In genomic region chr17:1716076-1716911, GRCh38 we compare ENCODE assay signal across 1 cellular context.
TF ChIP-seq lines count a peak whose summit lies in the region.

No MANE protein-coding gene starts in this region.

TF ChIP-seq in HepG2, 621 proteins besides CTCF, POLR2A, EP300 and RAD21 (continued from another document and continues in another):
- TF ChIP-seq ZNF646 (CRISPR knock-in tag; IDR thresholded peaks at IDR 0.05) (no peak), ZNF496 (CRISPR knock-in tag; IDR thresholded peaks at IDR 0.05; ENCODE audit: insufficient replicate concordance) (no peak), RAD51 (IDR thresholded peaks at IDR 0.05; ENCODE audit: borderline replicate concordance) (no peak), SIN3A (IDR thresholded peaks at IDR 0.05; ENCODE audit: borderline replicate concordance, low read depth, low read length) (peak; percentile 97), BATF2 (CRISPR knock-in tag; IDR thresholded peaks at IDR 0.05) (no peak), TGIF2 (CRISPR knock-in tag; IDR thresholded peaks at IDR 0.05) (peak; percentile 74), ZSCAN22 (CRISPR knock-in tag; IDR thresholded peaks at IDR 0.05) (no peak), SKI (IDR thresholded peaks at IDR 0.05; ENCODE audit: partially characterized antibody) (peak; percentile 23), FOXK1 (CRISPR knock-in tag; IDR thresholded peaks at IDR 0.05; ENCODE audit: borderline replicate concordance, low read depth) (peak; percentile 74; the same call in 1 of the 2 replicates), AFF4 (CRISPR knock-in tag; IDR thresholded peaks at IDR 0.05) (no peak), NR1H2 (CRISPR knock-in tag; IDR thresholded peaks at IDR 0.05; ENCODE audit: borderline replicate concordance, low read depth) (no peak), STAG1 (CRISPR knock-in tag; IDR thresholded peaks at IDR 0.05) (peak; percentile 15; the same call in 1 of the 2 replicates), JUND (CRISPR knock-in tag; IDR thresholded peaks at IDR 0.05) (no peak; the same call in 1 of the 2 replicates), PHF8 (CRISPR knock-in tag; IDR thresholded peaks at IDR 0.05) (peak; percentile 51), FOXA1 (IDR thresholded peaks at IDR 0.05) (no peak), FOXA1 (CRISPR knock-in tag; IDR thresholded peaks at IDR 0.05) (0 out of 2 replicates have a peak, but pooled peaks have one; percentile 26), SIN3B (IDR thresholded peaks at IDR 0.05; ENCODE audit: low read length) (peak; percentile 65; the same call in 1 of the 2 replicates), CHCHD3 (CRISPR knock-in tag; IDR thresholded peaks at IDR 0.05) (no peak), AGO1 (IDR thresholded peaks at IDR 0.05; ENCODE audit: low read depth, low read length, poor library complexity, severe bottlenecking) (peak; percentile 56), KLF11 (CRISPR knock-in tag; IDR thresholded peaks at IDR 0.05) (peak; percentile 33; the same call in 1 of the 2 replicates), TBX2 (CRISPR knock-in tag; IDR thresholded peaks at IDR 0.05; ENCODE audit: borderline replicate concordance) (peak; percentile 74), KDM1A (CRISPR knock-in tag; IDR thresholded peaks at IDR 0.05) (no peak), ZNF557 (CRISPR knock-in tag; IDR thresholded peaks at IDR 0.05) (no peak), RELA (CRISPR knock-in tag; IDR thresholded peaks at IDR 0.05) (no peak)
- TF ChIP-seq, protein P1, sequence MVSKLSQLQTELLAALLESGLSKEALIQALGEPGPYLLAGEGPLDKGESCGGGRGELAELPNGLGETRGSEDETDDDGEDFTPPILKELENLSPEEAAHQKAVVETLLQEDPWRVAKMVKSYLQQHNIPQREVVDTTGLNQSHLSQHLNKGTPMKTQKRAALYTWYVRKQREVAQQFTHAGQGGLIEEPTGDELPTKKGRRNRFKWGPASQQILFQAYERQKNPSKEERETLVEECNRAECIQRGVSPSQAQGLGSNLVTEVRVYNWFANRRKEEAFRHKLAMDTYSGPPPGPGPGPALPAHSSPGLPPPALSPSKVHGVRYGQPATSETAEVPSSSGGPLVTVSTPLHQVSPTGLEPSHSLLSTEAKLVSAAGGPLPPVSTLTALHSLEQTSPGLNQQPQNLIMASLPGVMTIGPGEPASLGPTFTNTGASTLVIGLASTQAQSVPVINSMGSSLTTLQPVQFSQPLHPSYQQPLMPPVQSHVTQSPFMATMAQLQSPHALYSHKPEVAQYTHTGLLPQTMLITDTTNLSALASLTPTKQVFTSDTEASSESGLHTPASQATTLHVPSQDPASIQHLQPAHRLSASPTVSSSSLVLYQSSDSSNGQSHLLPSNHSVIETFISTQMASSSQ (IDR thresholded peaks at IDR 0.05; ENCODE audit: low read depth) = no peak
- TF ChIP-seq, protein P1 (CRISPR knock-in tag; IDR thresholded peaks at IDR 0.05; ENCODE audit: borderline replicate concordance) = peak; percentile 13; the same call in 1 of the 2 replicates
- TF ChIP-seq, protein P2, sequence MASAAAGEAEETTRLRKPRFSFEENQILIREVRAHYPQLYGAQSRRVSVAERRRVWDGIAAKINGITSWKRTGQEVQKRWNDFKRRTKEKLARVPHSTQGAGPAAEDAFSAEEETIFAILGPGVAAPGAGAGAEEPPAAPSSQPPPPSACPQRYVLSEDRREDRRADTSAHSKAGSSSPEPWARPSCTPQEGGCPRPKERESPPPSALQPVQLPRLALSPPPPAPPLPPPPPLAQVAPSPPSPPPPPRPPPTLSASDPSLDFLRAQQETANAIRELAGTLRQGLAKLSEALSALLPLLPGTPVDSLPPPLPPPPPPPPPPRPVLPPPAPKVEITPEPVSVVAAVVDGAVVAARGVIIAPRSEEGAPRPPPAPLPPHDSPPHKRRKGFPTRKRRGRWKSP (CRISPR knock-in tag; IDR thresholded peaks at IDR 0.05) = peak; percentile 53; the same call in 1 of the 2 replicates
- TF ChIP-seq, protein P3, sequence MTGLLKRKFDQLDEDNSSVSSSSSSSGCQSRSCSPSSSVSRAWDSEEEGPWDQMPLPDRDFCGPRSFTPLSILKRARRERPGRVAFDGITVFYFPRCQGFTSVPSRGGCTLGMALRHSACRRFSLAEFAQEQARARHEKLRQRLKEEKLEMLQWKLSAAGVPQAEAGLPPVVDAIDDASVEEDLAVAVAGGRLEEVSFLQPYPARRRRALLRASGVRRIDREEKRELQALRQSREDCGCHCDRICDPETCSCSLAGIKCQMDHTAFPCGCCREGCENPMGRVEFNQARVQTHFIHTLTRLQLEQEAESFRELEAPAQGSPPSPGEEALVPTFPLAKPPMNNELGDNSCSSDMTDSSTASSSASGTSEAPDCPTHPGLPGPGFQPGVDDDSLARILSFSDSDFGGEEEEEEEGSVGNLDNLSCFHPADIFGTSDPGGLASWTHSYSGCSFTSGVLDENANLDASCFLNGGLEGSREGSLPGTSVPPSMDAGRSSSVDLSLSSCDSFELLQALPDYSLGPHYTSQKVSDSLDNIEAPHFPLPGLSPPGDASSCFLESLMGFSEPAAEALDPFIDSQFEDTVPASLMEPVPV (CRISPR knock-in tag; IDR thresholded peaks at IDR 0.05) = no peak
- TF ChIP-seq, protein P4, sequence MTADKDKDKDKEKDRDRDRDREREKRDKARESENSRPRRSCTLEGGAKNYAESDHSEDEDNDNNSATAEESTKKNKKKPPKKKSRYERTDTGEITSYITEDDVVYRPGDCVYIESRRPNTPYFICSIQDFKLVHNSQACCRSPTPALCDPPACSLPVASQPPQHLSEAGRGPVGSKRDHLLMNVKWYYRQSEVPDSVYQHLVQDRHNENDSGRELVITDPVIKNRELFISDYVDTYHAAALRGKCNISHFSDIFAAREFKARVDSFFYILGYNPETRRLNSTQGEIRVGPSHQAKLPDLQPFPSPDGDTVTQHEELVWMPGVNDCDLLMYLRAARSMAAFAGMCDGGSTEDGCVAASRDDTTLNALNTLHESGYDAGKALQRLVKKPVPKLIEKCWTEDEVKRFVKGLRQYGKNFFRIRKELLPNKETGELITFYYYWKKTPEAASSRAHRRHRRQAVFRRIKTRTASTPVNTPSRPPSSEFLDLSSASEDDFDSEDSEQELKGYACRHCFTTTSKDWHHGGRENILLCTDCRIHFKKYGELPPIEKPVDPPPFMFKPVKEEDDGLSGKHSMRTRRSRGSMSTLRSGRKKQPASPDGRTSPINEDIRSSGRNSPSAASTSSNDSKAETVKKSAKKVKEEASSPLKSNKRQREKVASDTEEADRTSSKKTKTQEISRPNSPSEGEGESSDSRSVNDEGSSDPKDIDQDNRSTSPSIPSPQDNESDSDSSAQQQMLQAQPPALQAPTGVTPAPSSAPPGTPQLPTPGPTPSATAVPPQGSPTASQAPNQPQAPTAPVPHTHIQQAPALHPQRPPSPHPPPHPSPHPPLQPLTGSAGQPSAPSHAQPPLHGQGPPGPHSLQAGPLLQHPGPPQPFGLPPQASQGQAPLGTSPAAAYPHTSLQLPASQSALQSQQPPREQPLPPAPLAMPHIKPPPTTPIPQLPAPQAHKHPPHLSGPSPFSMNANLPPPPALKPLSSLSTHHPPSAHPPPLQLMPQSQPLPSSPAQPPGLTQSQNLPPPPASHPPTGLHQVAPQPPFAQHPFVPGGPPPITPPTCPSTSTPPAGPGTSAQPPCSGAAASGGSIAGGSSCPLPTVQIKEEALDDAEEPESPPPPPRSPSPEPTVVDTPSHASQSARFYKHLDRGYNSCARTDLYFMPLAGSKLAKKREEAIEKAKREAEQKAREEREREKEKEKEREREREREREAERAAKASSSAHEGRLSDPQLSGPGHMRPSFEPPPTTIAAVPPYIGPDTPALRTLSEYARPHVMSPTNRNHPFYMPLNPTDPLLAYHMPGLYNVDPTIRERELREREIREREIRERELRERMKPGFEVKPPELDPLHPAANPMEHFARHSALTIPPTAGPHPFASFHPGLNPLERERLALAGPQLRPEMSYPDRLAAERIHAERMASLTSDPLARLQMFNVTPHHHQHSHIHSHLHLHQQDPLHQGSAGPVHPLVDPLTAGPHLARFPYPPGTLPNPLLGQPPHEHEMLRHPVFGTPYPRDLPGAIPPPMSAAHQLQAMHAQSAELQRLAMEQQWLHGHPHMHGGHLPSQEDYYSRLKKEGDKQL (CRISPR knock-in tag; IDR thresholded peaks at IDR 0.05; ENCODE audit: low read depth) = no peak
- TF ChIP-seq, protein P5, sequence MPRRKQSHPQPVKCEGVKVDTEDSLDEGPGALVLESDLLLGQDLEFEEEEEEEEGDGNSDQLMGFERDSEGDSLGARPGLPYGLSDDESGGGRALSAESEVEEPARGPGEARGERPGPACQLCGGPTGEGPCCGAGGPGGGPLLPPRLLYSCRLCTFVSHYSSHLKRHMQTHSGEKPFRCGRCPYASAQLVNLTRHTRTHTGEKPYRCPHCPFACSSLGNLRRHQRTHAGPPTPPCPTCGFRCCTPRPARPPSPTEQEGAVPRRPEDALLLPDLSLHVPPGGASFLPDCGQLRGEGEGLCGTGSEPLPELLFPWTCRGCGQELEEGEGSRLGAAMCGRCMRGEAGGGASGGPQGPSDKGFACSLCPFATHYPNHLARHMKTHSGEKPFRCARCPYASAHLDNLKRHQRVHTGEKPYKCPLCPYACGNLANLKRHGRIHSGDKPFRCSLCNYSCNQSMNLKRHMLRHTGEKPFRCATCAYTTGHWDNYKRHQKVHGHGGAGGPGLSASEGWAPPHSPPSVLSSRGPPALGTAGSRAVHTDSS (CRISPR knock-in tag; conservative IDR thresholded peaks at IDR 0.05) = no peak
